Comparison of ENCODE assay signal across 21 cellular contexts in genomic region chr2:171668111-171668600, GRCh38. TPM values are rescaled to one million over a fixed set of nuclear protein-coding genes. Genes with fewer than 3 reads are reported as not detected.
A peak's percentile ranks its signal among the peaks of the same experiment; 100 is the strongest.
DNase-seq lines count a peak whose midpoint lies in the region; ATAC-seq and TF ChIP-seq lines count a peak whose summit lies in the region.
"Had no signal": no experiment of that assay in that cellular context is flagged by ENCODE, and none has a peak within 500 bp of the region (broad histone marks: within the 10 kb centered on the region; RNA-seq: fewer than 3 reads in every experiment).

No MANE protein-coding gene starts in this region.

- no peaks in the 10 kb centered on the region for H3K9me3 ChIP-seq in A673 (ENCODE audit: low read depth, low read length, poor library complexity, severe bottlenecking)

- peak overlapping the region; percentile 86 for H3K27ac ChIP-seq in A673 (ENCODE audit: low read depth, low read length, poor library complexity, severe bottlenecking)
- peak overlapping the region; percentile 93 for H3K27ac ChIP-seq in angular gyrus (ENCODE audit: low read depth, low read length)
- H3K27ac ChIP-seq: 22Rv1 had no signal

- H3K27me3 ChIP-seq in A673 (replicated peaks; ENCODE audit: insufficient read depth, low read depth, low read length, poor library complexity) = no peaks in the 10 kb centered on the region

- TF ChIP-seq CTCF in A673 (conservative IDR thresholded peaks at IDR 0.05; ENCODE audit: low read depth, low read length) = no peak

- no TSS peak for BruUV-seq in A673 (replicated peaks; lab: Mats Ljungman, UMichigan)

- intact Hi-C loops in A673 (cut with micrococcal nuclease; ENCODE audit: unreplicated experiment) = no loop called here

- H3K4me3 ChIP-seq in A673 (ENCODE audit: low read depth, low read length, poor library complexity, severe bottlenecking) = no peak overlapping the region

- ATAC-seq in HG03520 (IDR thresholded peaks at IDR 0.05; ENCODE audit: unreplicated experiment) = no peak

- POLR2A ChIA-PET in A673 (lab: Charles Lee; ENCODE audit: low non-redundant PET) = interaction anchor here (0.7 kb wide), 1 partner anchor 417 kb away, joined by 3 read pairs; the partner anchor contains the start of gene DLX1

- CTCF ChIA-PET in A673 (lab: Charles Lee) = no interaction called here

- peaks cover 50% of the 10 kb centered on the region for H3K4me1 ChIP-seq in A673 (ENCODE audit: insufficient read depth, low read length, poor library complexity, severe bottlenecking)

- DNase-seq in A673 (ENCODE audit: low spot score) (no peak), globus pallidus (ENCODE audit: low spot score) (peak; percentile 43), pons (ENCODE audit: low spot score) (peak; percentile 33), NCI-H748 (lab: John Stamatoyannopoulos, UW; ENCODE audit: unreplicated experiment) (no peak)
- DNase-seq in stimulated activated naive CD4-positive, alpha-beta T cell treated with Interleukin-2 at 50 U/mL for 16 hours (lab: John Stamatoyannopoulos, UW) = no peak
- DNase-seq: ACHN, DMS153, DND-41, H7, KBM-7, MV-4-11, NCI-H1105, NCI-H1436 treated with DMSO at 0.1 percent for 48 hours, NCI-H2029, NCI-H2227 treated with DMSO at 0.1 percent for 48 hours, NCI-H526 treated with DMSO at 0.1 percent for 48 hours, RPMI8226, SHP77 had no signal

- no peaks in the 10 kb centered on the region for H3K36me3 ChIP-seq in A673 (ENCODE audit: insufficient read depth, low read length, poor library complexity, severe bottlenecking)

RNA-seq across cellular contexts. Expression of gene DYNC1I2, which starts 19.1 kb away (rescaled TPM):
- total RNA-seq in A673 (2021) = 124 and 127 TPM in 2 replicates

Comparison
In these comparisons a context has a peak if more than half of its experiments do, and no peak if none do; other contexts are left out.
1. DNase-seq: peak in globus pallidus (single experiment) and pons (single experiment); none in A673 (single experiment), NCI-H748 (single experiment) and stimulated activated naive CD4-positive, alpha-beta T cell treated with Interleukin-2 at 50 U/mL for 16 hours (single experiment).